In genomic region chr10:77180104-77180503, GRCh38 we compare ENCODE assay signal across 25 cellular contexts.
DNase-seq lines count a peak whose midpoint lies in the region; ATAC-seq and TF ChIP-seq lines count a peak whose summit lies in the region.
"Had no signal": no experiment of that assay in that cellular context is flagged by ENCODE, and none has a peak within 500 bp of the region (broad histone marks: within the 10 kb centered on the region; RNA-seq: fewer than 3 reads in every experiment).

No MANE protein-coding gene starts in this region.

- H3K36me3 Mint-ChIP-seq in HFFc6 (ENCODE audit: low read depth): peaks cover 10% of the 10 kb centered on the region
- H3K36me3 Mint-ChIP-seq: activated naive CD8-positive, alpha-beta T cell; naive thymus-derived CD8-positive, alpha-beta T cell; stimulated activated effector memory CD8-positive, alpha-beta T cell treated with anti-CD3 and anti-CD28 coated beads, Interleukin-12 subunit alpha, Interleukin-12 subunit beta, amount 100 ng/mL, for 72 hours had no signal

- no peaks in the 10 kb centered on the region for H3K9me3 Mint-ChIP-seq in HFFc6
- H3K9me3 Mint-ChIP-seq: activated CD4-positive, alpha-beta T cell treated with anti-CD3 and anti-CD28 coated beads, Interleukin-2, amount 10 ng/mL, durations not matched to agents 24 days and 14 days; central memory CD8-positive, alpha-beta T cell; dendritic cell treated with granulocyte-macrophage colony-stimulating factor and Interleukin-4, amounts not matched to agents 40 ng/mL and 50 ng/mL, for 4 days; naive thymus-derived CD8-positive, alpha-beta T cell; stimulated activated effector memory CD8-positive, alpha-beta T cell treated with anti-CD3 and anti-CD28 coated beads, Interleukin-12 subunit alpha, Interleukin-12 subunit beta, amount 100 ng/mL, for 72 hours had no signal

- H3K27ac Mint-ChIP-seq in HFFc6: peak overlapping the region; percentile 96
- H3K27ac Mint-ChIP-seq: activated CD4-positive, alpha-beta T cell treated with anti-CD3 and anti-CD28 coated beads, Interleukin-2, amount 10 ng/mL, durations not matched to agents 24 days and 14 days; activated naive CD8-positive, alpha-beta T cell; dendritic cell treated with granulocyte-macrophage colony-stimulating factor and Interleukin-4, amounts not matched to agents 40 ng/mL and 50 ng/mL, for 4 days; endodermal cell; naive thymus-derived CD8-positive, alpha-beta T cell; progenitor cell of endocrine pancreas; stimulated activated effector memory CD8-positive, alpha-beta T cell treated with anti-CD3 and anti-CD28 coated beads, Interleukin-12 subunit alpha, Interleukin-12 subunit beta, amount 100 ng/mL, for 72 hours had no signal

- no peak for ATAC-seq in thoracic aorta (ENCODE audit: insufficient number of reproducible peaks, low FRiP score, low read depth)
- ATAC-seq: naive thymus-derived CD8-positive, alpha-beta T cell; stimulated activated effector memory CD8-positive, alpha-beta T cell treated with anti-CD3 and anti-CD28 coated beads, Interleukin-12 subunit alpha, Interleukin-12 subunit beta, amount 100 ng/mL, for 72 hours had no signal

- H3K4me1 ChIP-seq in muscle layer of colon (ENCODE audit: insufficient read depth, low read length) (peaks cover 41% of the 10 kb centered on the region), thoracic aorta (ENCODE audit: control insufficient read depth in 1 of 2, low read depth in 2 of 2) (peaks cover 14 to 71% of the 10 kb centered on the region in 2 donors)

- no peak overlapping the region; the same call in 1 of the 2 replicates for H3K4me3 Mint-ChIP-seq in HFFc6
- H3K4me3 Mint-ChIP-seq: activated CD4-positive, alpha-beta T cell treated with anti-CD3 and anti-CD28 coated beads, Interleukin-2, amount 10 ng/mL, durations not matched to agents 24 days and 14 days; activated naive CD8-positive, alpha-beta T cell; central memory CD8-positive, alpha-beta T cell; dendritic cell treated with granulocyte-macrophage colony-stimulating factor and Interleukin-4, amounts not matched to agents 40 ng/mL and 50 ng/mL, for 4 days; endodermal cell; naive thymus-derived CD8-positive, alpha-beta T cell; stimulated activated effector memory CD8-positive, alpha-beta T cell treated with anti-CD3 and anti-CD28 coated beads, Interleukin-12 subunit alpha, Interleukin-12 subunit beta, amount 100 ng/mL, for 72 hours had no signal

- in situ Hi-C loops in brain microvascular endothelial cell (cut with HindIII; ENCODE audit: low pct_ligation_motif_present, low sequenced_read_pairs): no loop called here

- no peak overlapping the region for H3K9ac ChIP-seq in muscle layer of colon (ENCODE audit: low read length)
- H3K9ac ChIP-seq: KMS-11 had no signal

- DNase-seq in HFFc6 (no peak), brain microvascular endothelial cell (no peak), thoracic aorta (ENCODE audit: low spot score) (no peak), OCI-M1 (lab: John Stamatoyannopoulos, UW) (no peak), NCI-H1092 treated with DMSO at 0.1 percent for 48 hours (lab: John Stamatoyannopoulos, UW) (no peak), NCI-H146 treated with DMSO at 0.1 percent for 48 hours (lab: John Stamatoyannopoulos, UW; ENCODE audit: unreplicated experiment) (no peak), NCI-H524 (lab: John Stamatoyannopoulos, UW) (no peak)
- DNase-seq: activated CD4-positive, alpha-beta T cell treated with anti-CD3 and anti-CD28 coated beads, Interleukin-2, amount 10 ng/mL, durations not matched to agents 24 days and 14 days; activated effector memory CD4-positive, alpha-beta T cell treated with Interleukin-2 at 50 U/mL for 16 hours; DMS 273 treated with DMSO at 0.1 percent for 48 hours; endodermal cell; naive thymus-derived CD8-positive, alpha-beta T cell; NCI-H1417; NCI-H2081 treated with DMSO at 0.1 percent for 48 hours; T-helper 1 cell had no signal

- H3K27ac ChIP-seq in brain microvascular endothelial cell (peak overlapping the region; percentile 61), muscle layer of colon (ENCODE audit: low read depth, low read length) (peak overlapping the region; percentile 41), thoracic aorta (peak overlapping the region; percentile 33 to 37)
- H3K27ac ChIP-seq: hepatocyte, KMS-11, SJSA1 had no signal

- H3K36me3 ChIP-seq in brain microvascular endothelial cell (replicated peaks) (no peaks in the 10 kb centered on the region), muscle layer of colon (ENCODE audit: insufficient read depth, low read length) (no peaks in the 10 kb centered on the region), thoracic aorta (no peaks in the 10 kb centered on the region)
- H3K36me3 ChIP-seq: SJSA1 had no signal

- H3K27me3 Mint-ChIP-seq in HFFc6 (ENCODE audit: insufficient read depth): peaks cover 4% of the 10 kb centered on the region
- H3K27me3 Mint-ChIP-seq: activated CD4-positive, alpha-beta T cell treated with anti-CD3 and anti-CD28 coated beads, Interleukin-2, amount 10 ng/mL, durations not matched to agents 24 days and 14 days had no signal

- no peak for TF ChIP-seq CTCF in HFFc6 (IDR thresholded peaks at IDR 0.05)
- no peak for TF ChIP-seq CTCF in brain microvascular endothelial cell (IDR thresholded peaks at IDR 0.05; ENCODE audit: low read depth, low read length, missing control alignments)
- TF ChIP-seq CTCF in thoracic aorta (IDR thresholded peaks at IDR 0.05): no peak

- H3K4me1 Mint-ChIP-seq in HFFc6 (ENCODE audit: low read depth): peaks cover 85% of the 10 kb centered on the region
- H3K4me1 Mint-ChIP-seq: activated CD4-positive, alpha-beta T cell treated with anti-CD3 and anti-CD28 coated beads, Interleukin-2, amount 10 ng/mL, durations not matched to agents 24 days and 14 days; central memory CD8-positive, alpha-beta T cell; naive thymus-derived CD8-positive, alpha-beta T cell; stimulated activated effector memory CD8-positive, alpha-beta T cell treated with anti-CD3 and anti-CD28 coated beads, Interleukin-12 subunit alpha, Interleukin-12 subunit beta, amount 100 ng/mL, for 72 hours had no signal

- H3K9me3 ChIP-seq in muscle layer of colon (ENCODE audit: low read length): no peaks in the 10 kb centered on the region
- no peaks in the 10 kb centered on the region for H3K9me3 ChIP-seq in thoracic aorta
- H3K9me3 ChIP-seq: MG63, SJSA1 had no signal

- no peaks in the 10 kb centered on the region for H3K27me3 ChIP-seq in brain microvascular endothelial cell (replicated peaks)
- H3K27me3 ChIP-seq in muscle layer of colon (ENCODE audit: control insufficient read depth in 1 of 2, insufficient read depth in 2 of 2, low read length in 2 of 2): no peaks in the 10 kb centered on the region
- no peaks in the 10 kb centered on the region for H3K27me3 ChIP-seq in thoracic aorta (replicated peaks; ENCODE audit: insufficient read depth)
- H3K27me3 ChIP-seq: hepatocyte, MG63, SJSA1 had no signal

- H3K4me3 ChIP-seq in brain microvascular endothelial cell (ENCODE audit: low read depth, low read length) (no peak overlapping the region), muscle layer of colon (ENCODE audit: low read depth in 1 of 2, low read length in 2 of 2) (no peak overlapping the region), thoracic aorta (no peak overlapping the region)
- H3K4me3 ChIP-seq: hepatocyte, MG63, SJSA1 had no signal
